In the genomic region with DNA sequence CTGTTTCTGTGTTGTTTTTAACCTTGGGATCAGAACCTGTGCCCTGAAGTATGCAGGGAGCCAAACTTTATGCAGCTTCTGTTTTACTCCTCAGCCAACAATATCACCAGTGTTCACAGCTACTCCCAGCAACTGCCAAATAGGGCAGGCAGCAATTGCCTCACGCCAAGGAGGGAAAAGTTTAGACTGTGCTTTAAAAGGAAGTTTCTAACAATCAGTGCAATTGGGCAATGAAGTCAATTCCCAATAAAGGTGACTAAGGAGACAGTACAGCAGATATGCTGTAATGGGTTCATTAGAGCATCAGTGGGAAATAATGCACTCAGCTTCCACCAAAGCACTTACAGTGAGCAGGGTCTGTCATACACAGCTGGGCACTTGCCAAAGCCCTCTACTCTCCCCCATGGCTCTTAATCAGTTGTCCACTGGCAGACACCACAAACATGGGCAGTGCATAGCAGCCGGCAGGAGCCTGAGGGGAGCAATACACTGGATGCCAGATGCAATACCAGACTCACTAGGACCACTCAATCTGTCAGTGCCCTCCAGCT, we compare ENCODE assay signal across 15 cellular contexts. TPM values are rescaled to one million over a fixed set of nuclear protein-coding genes. Genes with fewer than 3 reads are reported as not detected.
DNase-seq lines count a peak whose midpoint lies in the region; ATAC-seq and TF ChIP-seq lines count a peak whose summit lies in the region.
"Had no signal": no experiment of that assay in that cellular context is flagged by ENCODE, and none has a peak within 500 bp of the region (broad histone marks: within the 10 kb centered on the region; RNA-seq: fewer than 3 reads in every experiment).

No MANE protein-coding gene starts in this region.

- H3K27me3 Mint-ChIP-seq in endodermal cell (ENCODE audit: insufficient read depth), result peaks cover 23% of the 10 kb centered on the region

- intact Hi-C loops in left lung (cut with DNase I), result no loop called here

- no peak for TF ChIP-seq CTCF in cardiac fibroblast (IDR thresholded peaks at IDR 0.05; ENCODE audit: low read depth, low read length)
- TF ChIP-seq CTCF in left lung (IDR thresholded peaks at IDR 0.05), result no peak
- TF ChIP-seq CTCF in endodermal cell (conservative IDR thresholded peaks at IDR 0.05), result no peak

- no peaks in the 10 kb centered on the region for H3K36me3 Mint-ChIP-seq in endodermal cell (ENCODE audit: low read depth)

- H3K9me3 Mint-ChIP-seq in endodermal cell, result no peaks in the 10 kb centered on the region
- H3K9me3 Mint-ChIP-seq: activated T-cell treated with anti-CD3 and anti-CD28 coated beads, Interleukin-2, amount 50 U/mL, for 4 hours; HFFc6 had no signal

- H3K27ac ChIP-seq in left lung (no peak overlapping the region), endodermal cell (ENCODE audit: low read depth, low read length) (no peak overlapping the region)
- H3K27ac ChIP-seq: 22Rv1, brain microvascular endothelial cell, SJSA1, WERI-Rb-1 had no signal

- H3K27me3 ChIP-seq in left lung (no peaks in the 10 kb centered on the region), endodermal cell (ENCODE audit: control insufficient read depth, insufficient read depth, low read length, poor library complexity, severe bottlenecking) (peaks cover 26% of the 10 kb centered on the region)
- H3K27me3 ChIP-seq: brain microvascular endothelial cell, SJSA1 had no signal

- no peak overlapping the region for H3K27ac Mint-ChIP-seq in endodermal cell
- H3K27ac Mint-ChIP-seq: HFFc6 had no signal

- DNase-seq in NCI-H1417 (lab: John Stamatoyannopoulos, UW), result peak in 2 of 3 experiments; percentile 40 to 83
- no peak for DNase-seq in NCI-H1417 treated with DMSO at 0.1 percent for 48 hours (lab: John Stamatoyannopoulos, UW)
- DNase-seq in cardiac fibroblast (ENCODE audit: low read depth in 2 of 2), result peak; percentile 55 to 66
- DNase-seq in left lung, result no peak
- peak; percentile 60 for DNase-seq in superior temporal gyrus (ENCODE audit: extremely low spot score)
- DNase-seq in endodermal cell, result no peak
- DNase-seq in SW 1271 (lab: John Stamatoyannopoulos, UW), result no peak
- DNase-seq: activated T-cell treated with anti-CD3 and anti-CD28 coated beads, Interleukin-2, amount 50 U/mL, for 4 hours; brain microvascular endothelial cell; HFFc6; NCI-H510A treated with DMSO at 0.1 percent for 48 hours; WERI-Rb-1 had no signal

- H3K4me3 ChIP-seq in cardiac fibroblast (replicated peaks in 1 of 2; ENCODE audit: low read depth in 2 of 2, low read length in 2 of 2) (no peak overlapping the region), left lung (no peak overlapping the region), endodermal cell (ENCODE audit: low read length) (no peak overlapping the region)
- H3K4me3 ChIP-seq: SJSA1 had no signal

- H3K36me3 ChIP-seq in left lung (no peaks in the 10 kb centered on the region), endodermal cell (ENCODE audit: control insufficient read depth, insufficient read depth, low read length) (no peaks in the 10 kb centered on the region)
- H3K36me3 ChIP-seq: brain microvascular endothelial cell, SJSA1, WERI-Rb-1 had no signal

- H3K4me3 Mint-ChIP-seq in endodermal cell, result no peak overlapping the region
- H3K4me3 Mint-ChIP-seq: activated T-cell treated with anti-CD3 and anti-CD28 coated beads, Interleukin-2, amount 50 U/mL, for 4 hours; HFFc6 had no signal

- H3K9me3 ChIP-seq in left lung, result no peaks in the 10 kb centered on the region
- H3K9me3 ChIP-seq in endodermal cell (ENCODE audit: control insufficient read depth, low read length), result no peaks in the 10 kb centered on the region
- H3K9me3 ChIP-seq: SJSA1 had no signal

- H3K9ac ChIP-seq in endodermal cell (ENCODE audit: extremely low read depth, low read length, poor library complexity, severe bottlenecking), result no peak overlapping the region

- ATAC-seq in left lung (peak; percentile 50), HG03439 (IDR thresholded peaks at IDR 0.05; ENCODE audit: unreplicated experiment) (no peak)
- ATAC-seq: activated T-cell treated with anti-CD3 and anti-CD28 coated beads, Interleukin-2, amount 50 U/mL, for 4 hours had no signal

- peaks cover 0 to 9% of the 10 kb centered on the region in 2 donors for H3K4me1 ChIP-seq in left lung
- peaks cover 32% of the 10 kb centered on the region for H3K4me1 ChIP-seq in endodermal cell (ENCODE audit: control insufficient read depth, insufficient read depth, low read length)
- H3K4me1 ChIP-seq: SJSA1 had no signal

- peaks cover 40% of the 10 kb centered on the region for H3K4me1 Mint-ChIP-seq in endodermal cell

- 96% methylated on average over 2 of the region's 2 CpGs; no CpG with 5 or more reads in 1 of the 2 experiments for WGBS in endodermal cell (ENCODE audit: insufficient coverage in 1 of 2, insufficient read length in 1 of 2), 2 experiments

RNA-seq across cellular contexts. Expression of a gene that starts 19.3 kb away (rescaled TPM):
- total RNA-seq in left lung (1 to 10 TPM; 1.5 to 2.0 TPM), endodermal cell (under 1 TPM in 1 of 2 donors, not detected in 1; 0.33 TPM)
- polyA plus RNA-seq in endodermal cell (2013, experiment 1 of 2), result 2.2 TPM
- 2.9 TPM for polyA plus RNA-seq in endodermal cell (2013, experiment 2 of 2)

Comparison
In these comparisons a context has a peak if more than half of its experiments do, and no peak if none do; other contexts are left out.
1. DNase-seq: peak in NCI-H1417 (2 of 3), cardiac fibroblast (2 of 2) and superior temporal gyrus (single experiment); none in NCI-H1417 treated with DMSO at 0.1 percent for 48 hours (single experiment), left lung (0 of 2), endodermal cell (single experiment) and SW 1271 (0 of 2).